Comparison of ENCODE assay signal across 8 cellular contexts in genomic region chr16:50427107-50427506, GRCh38.
"Had no signal": no experiment of that assay in that cellular context is flagged by ENCODE, and none has a peak within 500 bp of the region (broad histone marks: within the 10 kb centered on the region; RNA-seq: fewer than 3 reads in every experiment).

No MANE protein-coding gene starts in this region.

- H3K4me1 ChIP-seq: HAP-1 had no signal

- H3K9ac ChIP-seq: GM23248 had no signal

- H3K4me3 ChIP-seq: GM23248, HAP-1 had no signal

- DNase-seq: GM23248, GOT3, H7, IMR-90, KBM-7 had no signal

- H3K36me3 ChIP-seq: HAP-1 had no signal

- H2AFZ ChIP-seq: GM23248 had no signal

- H3K9me3 ChIP-seq: HAP-1 had no signal

- ATAC-seq: HCT116 had no signal

- H3K27ac ChIP-seq: GM23248 had no signal

- FAIRE-seq: HTR-8/SVneo had no signal
